Comparison of ENCODE assay signal across 15 cellular contexts in the genomic region with DNA sequence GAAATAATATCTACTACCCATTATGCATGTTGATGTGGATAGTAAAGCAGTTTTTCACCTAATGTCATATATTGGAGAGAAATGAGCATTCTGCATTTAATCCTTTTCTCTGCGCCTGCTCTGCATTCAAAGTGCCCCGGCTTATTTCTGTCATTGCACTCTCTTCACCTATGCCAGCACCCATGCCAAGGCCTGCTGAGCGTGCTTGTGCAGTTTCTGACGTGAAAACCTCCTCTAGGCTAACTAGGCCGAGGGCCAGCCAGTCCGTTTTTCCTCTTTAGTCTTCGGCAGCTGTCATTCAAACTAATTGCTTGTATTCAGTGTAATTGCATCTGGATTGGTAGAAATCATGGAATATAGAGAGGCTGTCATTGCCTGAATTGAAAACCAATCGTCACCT.
"Had no signal": no experiment of that assay in that cellular context is flagged by ENCODE, and none has a peak within 500 bp of the region (broad histone marks: within the 10 kb centered on the region; RNA-seq: fewer than 3 reads in every experiment).

No MANE protein-coding gene starts in this region.

- ATAC-seq: activated CD4-positive, alpha-beta T cell treated with anti-CD3 and anti-CD28 coated beads for 36 hours; activated T-cell treated with anti-CD3 and anti-CD28 coated beads, Interleukin-2, amount 50 U/mL, for 4 hours; left lobe of liver; lower lobe of right lung; naive thymus-derived CD4-positive, alpha-beta T cell; stimulated activated naive B cell treated with anti-CD40 and anti-IgM and Interleukin-4, amounts not matched to agents 10 μg/mL and 1 μg/mL and 100 μg/mL, for 72 hours had no signal

- DNase-seq: activated B cell treated with CpG ODN at 0.5 μM for 24 hours; activated CD4-positive, alpha-beta T cell treated with anti-CD3 and anti-CD28 coated beads for 36 hours; activated CD4-positive, alpha-beta T cell treated with anti-CD3 and anti-CD28 coated beads, Interleukin-2, amount 50 U/mL, for 48 hours; activated CD8-positive, alpha-beta memory T cell treated with anti-CD3 and anti-CD28 coated beads, Interleukin-2, amount 50 U/mL, for 48 hours; activated naive CD4-positive, alpha-beta T cell; activated T-cell treated with anti-CD3 and anti-CD28 coated beads, Interleukin-2, amount 50 U/mL, for 4 hours; cortex of kidney; kidney; lower lobe of right lung; naive thymus-derived CD4-positive, alpha-beta T cell; stimulated activated CD4-positive, alpha-beta T cell treated with anti-CD3 and anti-CD28 coated beads, Interleukin-2, amount 100 ng/mL, for 48 hours; stimulated activated CD8-positive, alpha-beta memory T cell treated with anti-CD3 and anti-CD28 coated beads, Interleukin-4, amount 100 ng/mL, for 48 hours; stimulated activated naive B cell treated with anti-CD40 and anti-IgM and Interleukin-4, amounts not matched to agents 10 μg/mL and 1 μg/mL and 100 μg/mL, for 72 hours; transverse colon had no signal
